In genomic region chr21:6554377-6554864, GRCh38 we compare ENCODE assay signal across 6 cellular contexts.
DNase-seq lines count a peak whose midpoint lies in the region; ATAC-seq and TF ChIP-seq lines count a peak whose summit lies in the region.
"Not testable (repeated sequence)": the region's sequence is repeated elsewhere in the genome, so short reads cannot be mapped to it uniquely, and the experiment has no call there.

No MANE protein-coding gene starts in this region.

- not testable (repeated sequence) for H3K4me2 ChIP-seq in PC-3 (ENCODE audit: low read length)

- not testable (repeated sequence) for H3K36me3 ChIP-seq in PC-3 (ENCODE audit: low read depth, low read length); heart right ventricle; left lung

- intact Hi-C loops in PC-3 (cut with micrococcal nuclease); heart right ventricle (cut with DNase I); left lung (cut with DNase I): not testable (repeated sequence)

- POLR2A ChIA-PET in PC-3 (lab: Charles Lee; ENCODE audit: unreplicated experiment): not testable (repeated sequence)

- not testable (repeated sequence) for H2AFZ ChIP-seq in PC-3 (ENCODE audit: low read length)

- TF ChIP-seq CTCF in PC-3 (conservative IDR thresholded peaks at IDR 0.05; ENCODE audit: low read depth, low read length); heart right ventricle (IDR thresholded peaks at IDR 0.05); left lung (IDR thresholded peaks at IDR 0.05); omental fat pad (IDR thresholded peaks at IDR 0.05): not testable (repeated sequence)

- DNase-seq in PC-3; heart right ventricle; left lung; omental fat pad (ENCODE audit: low spot score): not testable (repeated sequence)

- ATAC-seq in GM21529 (IDR thresholded peaks at IDR 0.05; ENCODE audit: unreplicated experiment) (peak; percentile 38), PC-3 (peak; percentile 83), esophagus mucosa (peak; percentile 36), heart right ventricle (peak in 6 of 8 donors; percentile 25 to 66 (median 54)), left lung (peak; percentile 81), omental fat pad (ENCODE audit: low FRiP score) (peak; percentile 82)

- not testable (repeated sequence) for H3K9me2 ChIP-seq in PC-3 (replicated peaks; ENCODE audit: low read length)

- H3K79me2 ChIP-seq in PC-3 (ENCODE audit: low read length): not testable (repeated sequence)

- WGBS in heart right ventricle, 2 donors: no CpG with 5 or more reads among the region's 9 CpGs

- H3F3A ChIP-seq in PC-3 (ENCODE audit: low read length, unreplicated experiment): not testable (repeated sequence)

- not testable (repeated sequence) for H3K9me3 ChIP-seq in PC-3 (ENCODE audit: low read length); heart right ventricle; left lung

- not testable (repeated sequence) for H3K4me1 ChIP-seq in PC-3 (ENCODE audit: insufficient read depth, low read length); heart right ventricle; left lung

- H4K20me1 ChIP-seq in PC-3 (ENCODE audit: low read length): not testable (repeated sequence)

- not testable (repeated sequence) for H3K27ac ChIP-seq in PC-3 (ENCODE audit: low read length); heart right ventricle; left lung

- not testable (repeated sequence) for H3K4me3 ChIP-seq in PC-3 (ENCODE audit: low read length); heart right ventricle; left lung

- not testable (repeated sequence) for H3K9ac ChIP-seq in PC-3 (ENCODE audit: low read length)

- H3K27me3 ChIP-seq in PC-3 (ENCODE audit: low read length); heart right ventricle; left lung: not testable (repeated sequence)

- CTCF ChIA-PET in PC-3 (lab: Charles Lee): not testable (repeated sequence)

- not testable (repeated sequence) for BruUV-seq in PC-3 (replicated peaks; lab: Mats Ljungman, UMichigan)
